ENCODE assay signal across 15 cellular contexts in the genomic region with DNA sequence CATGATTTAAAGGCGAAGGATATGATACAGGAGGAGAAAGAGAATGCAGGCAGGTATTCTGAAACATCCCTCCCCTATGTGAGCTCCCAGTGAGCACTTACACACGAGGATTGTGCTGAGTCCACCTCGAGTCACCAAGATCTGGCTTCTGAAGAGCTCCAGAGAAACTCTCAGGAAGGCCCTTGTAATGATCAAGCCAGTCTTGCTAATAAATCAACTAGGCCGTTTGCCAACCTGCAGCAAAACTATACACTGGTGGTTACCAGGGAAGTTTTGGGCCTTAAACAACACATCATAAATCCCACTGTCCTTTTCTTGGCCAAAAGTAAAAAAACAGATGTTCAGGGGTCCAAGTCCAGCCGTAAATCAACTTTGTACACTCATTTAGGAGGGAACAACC.
DNase-seq lines count a peak whose midpoint lies in the region; ATAC-seq and TF ChIP-seq lines count a peak whose summit lies in the region.
"Had no signal": no experiment of that assay in that cellular context is flagged by ENCODE, and none has a peak within 500 bp of the region (broad histone marks: within the 10 kb centered on the region; RNA-seq: fewer than 3 reads in every experiment).

No MANE protein-coding gene starts in this region.

- no peak overlapping the region for H4K8ac ChIP-seq in mesendoderm (ENCODE audit: low read depth, low read length)

- H3K9ac ChIP-seq in mesendoderm (ENCODE audit: low read length), result no peak overlapping the region

- H3K36me3 ChIP-seq in mesendoderm (ENCODE audit: control insufficient read depth, insufficient read depth, low read length) (no peaks in the 10 kb centered on the region), tibial artery (peaks cover 3 to 17% (median 10%) of the 10 kb centered on the region in 3 donors)

- no peaks in the 10 kb centered on the region for H3K79me1 ChIP-seq in mesendoderm (ENCODE audit: low read length)

- H2BK5ac ChIP-seq in mesendoderm (ENCODE audit: low read length), result no peak overlapping the region

- DNase-seq in AG10803 (ENCODE audit: low read depth) (peak; percentile 73), HCEC 1CT (peak; percentile 25), amniotic epithelial cell (ENCODE audit: low read depth) (peak; percentile 24), mesendoderm (peak; percentile 6), NCI-H187 (lab: John Stamatoyannopoulos, UW) (no peak), posterior vena cava (ENCODE audit: low spot score) (no peak), tibial artery (no peak)
- DNase-seq: brain microvascular endothelial cell; DMS79 treated with DMSO at 0.1 percent for 48 hours; effector CD8-positive, alpha-beta T cell; NCI-H1694 treated with DMSO at 0.1 percent for 48 hours; stimulated activated CD4-positive, alpha-beta T cell treated with anti-CD3 and anti-CD28 coated beads, Interleukin-4, amount 100 ng/mL, for 4 hours; T-helper 1 cell had no signal

- peak overlapping the region; percentile 41 for H2BK15ac ChIP-seq in mesendoderm (replicated peaks; ENCODE audit: low read depth)

- H3K27me3 ChIP-seq in mesendoderm (ENCODE audit: insufficient read depth, low read length, poor library complexity) (no peaks in the 10 kb centered on the region), tibial artery (no peaks in the 10 kb centered on the region)
- H3K27me3 ChIP-seq: brain microvascular endothelial cell had no signal

- no peak overlapping the region for H2AK5ac ChIP-seq in mesendoderm (ENCODE audit: low read length)

- WGBS in mesendoderm (ENCODE audit: extremely low coverage, insufficient coverage, low lambda C conversion rate), result no CpG with 5 or more reads among the region's 5 CpGs

- no peak for ATAC-seq in HG02885 (IDR thresholded peaks at IDR 0.05; ENCODE audit: poor library complexity, unreplicated experiment)
- ATAC-seq: stimulated activated memory B cell treated with anti-CD40 and anti-IgM and Interleukin-4, amounts not matched to agents 10 μg/mL and 1 μg/mL and 100 μg/mL, for 72 hours had no signal

- TF ChIP-seq CTCF in AG10803 (conservative IDR thresholded peaks at IDR 0.05; ENCODE audit: low read length) (no peak), tibial artery (IDR thresholded peaks at IDR 0.05) (no peak)

- no peak overlapping the region for H3K4me2 ChIP-seq in mesendoderm (ENCODE audit: low read length)

- H3K79me2 ChIP-seq in mesendoderm (ENCODE audit: control insufficient read depth, insufficient read depth, low read length), result no peaks in the 10 kb centered on the region

- peak overlapping the region; percentile 87 for H3K18ac ChIP-seq in mesendoderm (ENCODE audit: low read length)

- H3K4me1 ChIP-seq in mesendoderm (ENCODE audit: control insufficient read depth, low read depth, low read length) (no peaks in the 10 kb centered on the region), tibial artery (peaks cover 0 to 14% (median 0%) of the 10 kb centered on the region in 4 donors)

- intact Hi-C loops in posterior vena cava (cut with DNase I) (loop anchor here in 1 of 2 donors (10.0 kb wide), 1 partner anchor 429 kb away; no protein-coding TSS in a partner anchor), tibial artery (cut with DNase I; ENCODE audit: low total_unique reads) (no loop called here)

- H2BK120ac ChIP-seq in mesendoderm (ENCODE audit: low read depth, low read length), result no peak overlapping the region

- no peak overlapping the region for H3K27ac ChIP-seq in mesendoderm (ENCODE audit: low read depth, low read length)
- no peak overlapping the region for H3K27ac ChIP-seq in tibial artery
- H3K27ac ChIP-seq: brain microvascular endothelial cell had no signal

- no peaks in the 10 kb centered on the region for H3K9me3 ChIP-seq in tibial artery

- peak overlapping the region; percentile 31 for H3K4ac ChIP-seq in mesendoderm (ENCODE audit: low read depth, low read length)

- no peak overlapping the region for H3K23ac ChIP-seq in mesendoderm (ENCODE audit: low read length)

- H3K4me3 ChIP-seq in AG10803 (ENCODE audit: low read length), result no peak overlapping the region
- H3K4me3 ChIP-seq in mesendoderm (ENCODE audit: low read length), result no peak overlapping the region
- H3K4me3 ChIP-seq in tibial artery, result no peak overlapping the region

- peak overlapping the region; percentile 94 for H4K5ac ChIP-seq in mesendoderm (ENCODE audit: low read length)

- H3K56ac ChIP-seq in mesendoderm (ENCODE audit: low read length), result no peak overlapping the region

Comparison
In these comparisons a context has a peak if more than half of its experiments do, and no peak if none do; other contexts are left out.
1. DNase-seq: peak in AG10803 (single experiment), HCEC 1CT (single experiment), amniotic epithelial cell (single experiment) and mesendoderm (single experiment); none in NCI-H187 (0 of 2), posterior vena cava (single experiment) and tibial artery (0 of 2).